ENCODE assay signal across 7 cellular contexts in the genomic region with DNA sequence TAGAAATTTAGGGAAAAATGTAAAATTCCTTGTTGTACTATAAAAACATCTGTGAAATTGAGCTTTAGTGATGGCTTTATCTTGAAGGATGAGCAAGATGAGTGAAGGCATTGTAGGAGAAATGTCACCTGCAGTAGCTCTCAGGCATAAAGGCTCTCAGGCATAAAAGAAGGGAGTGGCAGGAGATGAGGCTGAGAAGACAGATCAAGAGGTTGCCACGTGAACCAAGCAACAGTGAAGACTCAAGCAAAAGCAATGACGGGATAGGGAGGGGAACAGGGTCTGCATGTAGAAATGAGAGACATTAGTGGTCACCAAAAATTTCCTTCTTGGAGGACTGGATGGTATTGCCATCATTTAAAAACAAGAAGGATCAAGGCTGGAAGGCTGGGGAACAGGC.
"Had no signal": no experiment of that assay in that cellular context is flagged by ENCODE, and none has a peak within 500 bp of the region (broad histone marks: within the 10 kb centered on the region; RNA-seq: fewer than 3 reads in every experiment).

No MANE protein-coding gene starts in this region.

- H2AFZ ChIP-seq: GM23248 had no signal

- FAIRE-seq: HTR-8/SVneo, K562 had no signal

- DNase-seq: GM23248, GOT3, H7, HCEC 1CT, IMR-90 had no signal

- ATAC-seq: K562 had no signal

- H3K27ac ChIP-seq: GM23248 had no signal

- H3K9ac ChIP-seq: GM23248 had no signal

- H3K4me3 ChIP-seq: GM23248, K562 had no signal
